26 cellular contexts compared by ENCODE assay signal in genomic region chr18:45739268-45739667, GRCh38. TPM values are rescaled to one million over a fixed set of nuclear protein-coding genes. Genes with fewer than 3 reads are reported as not detected.
DNase-seq lines count a peak whose midpoint lies in the region; ATAC-seq and TF ChIP-seq lines count a peak whose summit lies in the region.
"Had no signal": no experiment of that assay in that cellular context is flagged by ENCODE, and none has a peak within 500 bp of the region (broad histone marks: within the 10 kb centered on the region; RNA-seq: fewer than 3 reads in every experiment).

No MANE protein-coding gene starts in this region.

- no peak overlapping the region for H2BK120ac ChIP-seq in mesendoderm (ENCODE audit: low read depth, low read length)

- WGBS in mesendoderm (ENCODE audit: extremely low coverage, insufficient coverage, low lambda C conversion rate): no CpG with 5 or more reads among the region's 3 CpGs

- H3K9me2 ChIP-seq in Loucy (replicated peaks; ENCODE audit: low read depth, low read length): no peaks in the 10 kb centered on the region

- H3K9me3 ChIP-seq in Loucy (ENCODE audit: insufficient read depth, low read depth, low read length): no peaks in the 10 kb centered on the region
- no peaks in the 10 kb centered on the region for H3K9me3 ChIP-seq in left ventricle myocardium inferior (replicated peaks)
- H3K9me3 ChIP-seq: Caco-2 had no signal

- H3K4me2 ChIP-seq in Loucy (ENCODE audit: low read depth, low read length, poor library complexity, severe bottlenecking): no peak overlapping the region
- no peak overlapping the region for H3K4me2 ChIP-seq in mesendoderm (ENCODE audit: low read length)
- H3K4me2 ChIP-seq: PC-9 had no signal

- no peak overlapping the region for H2BK5ac ChIP-seq in mesendoderm (ENCODE audit: low read length)

- H3K18ac ChIP-seq in mesendoderm (ENCODE audit: low read length): no peak overlapping the region

- H2BK15ac ChIP-seq in mesendoderm (replicated peaks; ENCODE audit: low read depth): no peak overlapping the region

- no peaks in the 10 kb centered on the region for H4K20me1 ChIP-seq in Loucy (ENCODE audit: insufficient read depth, low read length, poor library complexity, severe bottlenecking)

- no peak overlapping the region for H4K5ac ChIP-seq in mesendoderm (ENCODE audit: low read length)

- no peak overlapping the region for H3K4ac ChIP-seq in mesendoderm (ENCODE audit: low read depth, low read length)

- H3K79me1 ChIP-seq in mesendoderm (ENCODE audit: low read length): no peaks in the 10 kb centered on the region

- H3K9ac ChIP-seq in Loucy (ENCODE audit: low read depth, low read length, poor library complexity, severe bottlenecking) (peak overlapping the region; percentile 2), mesendoderm (ENCODE audit: low read length) (no peak overlapping the region)

- H3K27me3 ChIP-seq in Loucy (ENCODE audit: insufficient read depth, low read length, poor library complexity, severe bottlenecking): no peaks in the 10 kb centered on the region
- no peaks in the 10 kb centered on the region for H3K27me3 ChIP-seq in left ventricle myocardium inferior (ENCODE audit: low read depth)
- H3K27me3 ChIP-seq in mesendoderm (ENCODE audit: insufficient read depth, low read length, poor library complexity): no peaks in the 10 kb centered on the region

- no peak overlapping the region for H3K4me3 ChIP-seq in Loucy (ENCODE audit: low read length, poor library complexity, severe bottlenecking)
- peak overlapping the region; percentile 65 for H3K4me3 ChIP-seq in left ventricle myocardium inferior
- H3K4me3 ChIP-seq in mesendoderm (ENCODE audit: low read length): no peak overlapping the region
- H3K4me3 ChIP-seq: K562, PC-9 had no signal

- no peak overlapping the region for H4K8ac ChIP-seq in mesendoderm (ENCODE audit: low read depth, low read length)

- H3K23ac ChIP-seq in mesendoderm (ENCODE audit: low read length): no peak overlapping the region

- H3F3A ChIP-seq in Loucy (ENCODE audit: low read depth): no peaks in the 10 kb centered on the region

- DNase-seq in left ventricle myocardium inferior (no peak), mesendoderm (peak; percentile 19), NCI-H1048 (lab: John Stamatoyannopoulos, UW) (no peak), DMS153 treated with DMSO at 0.1 percent for 48 hours (lab: John Stamatoyannopoulos, UW; ENCODE audit: unreplicated experiment) (no peak)
- DNase-seq: Caco-2; CD8-positive, alpha-beta T cell; DMS79; EL; GF-D8; Kasumi-1; NCI-H2029; NCI-H446 treated with DMSO at 0.1 percent for 48 hours; NCI-H526; NCI-H82; NK-92 treated with Interleukin-12 subunit alpha and Interleukin-12 subunit beta, amount 100 ng/mL, for 24 hours; PC-9; SHP77 had no signal

- no peak overlapping the region for H2AFZ ChIP-seq in Loucy (ENCODE audit: low read length)
- H2AFZ ChIP-seq: PC-9 had no signal

- TF ChIP-seq CTCF in Loucy (conservative IDR thresholded peaks at IDR 0.05; ENCODE audit: low read length): no peak
- TF ChIP-seq CTCF in left ventricle myocardium inferior (IDR thresholded peaks at IDR 0.05; ENCODE audit: borderline replicate concordance): no peak

- ATAC-seq in HG02884 (IDR thresholded peaks at IDR 0.05; ENCODE audit: unreplicated experiment) (no peak), HG02623 (IDR thresholded peaks at IDR 0.05; ENCODE audit: unreplicated experiment) (no peak)
- ATAC-seq: CD8-positive, alpha-beta T cell; HepG2; K562 had no signal

- H3K79me2 ChIP-seq in Loucy (ENCODE audit: insufficient read depth, low read length): no peaks in the 10 kb centered on the region
- no peaks in the 10 kb centered on the region for H3K79me2 ChIP-seq in mesendoderm (ENCODE audit: control insufficient read depth, insufficient read depth, low read length)

- intact Hi-C loops in left ventricle myocardium inferior (cut with micrococcal nuclease): no loop called here

- no peaks in the 10 kb centered on the region for H3K36me3 ChIP-seq in Loucy (ENCODE audit: insufficient read depth, low read length)
- H3K36me3 ChIP-seq in left ventricle myocardium inferior: no peaks in the 10 kb centered on the region
- no peaks in the 10 kb centered on the region for H3K36me3 ChIP-seq in mesendoderm (ENCODE audit: control insufficient read depth, insufficient read depth, low read length)

- no peak overlapping the region for H2AK5ac ChIP-seq in mesendoderm (ENCODE audit: low read length)

- H3K4me1 ChIP-seq in Loucy (ENCODE audit: insufficient read depth, low read length, poor library complexity, severe bottlenecking) (no peaks in the 10 kb centered on the region), left ventricle myocardium inferior (peaks cover 25% of the 10 kb centered on the region), mesendoderm (ENCODE audit: control insufficient read depth, low read depth, low read length) (peaks cover 6% of the 10 kb centered on the region)
- H3K4me1 ChIP-seq: Caco-2 had no signal

- H3K27ac ChIP-seq in left ventricle myocardium inferior (replicated peaks) (peak overlapping the region; percentile 89), mesendoderm (ENCODE audit: low read depth, low read length) (no peak overlapping the region)
- H3K27ac ChIP-seq: C4-2B, PC-9 had no signal

- H3K56ac ChIP-seq in mesendoderm (ENCODE audit: low read length): no peak overlapping the region

RNA-seq across cellular contexts. Expression of gene SLC14A1, which starts 15.3 kb away (rescaled TPM):
- 22.1 TPM for total RNA-seq in left ventricle myocardium inferior
- 0.14 TPM for polyA plus RNA-seq in mesendoderm (2013, experiment 1 of 2)
- polyA plus RNA-seq in mesendoderm (2013, experiment 2 of 2): 0.03 TPM
- total RNA-seq: A673, Caco-2, HepG2, MCF 10A, PC-9, SK-MEL-5 had no signal
- polyA plus RNA-seq: HepG2 had no signal
